In the genomic region with DNA sequence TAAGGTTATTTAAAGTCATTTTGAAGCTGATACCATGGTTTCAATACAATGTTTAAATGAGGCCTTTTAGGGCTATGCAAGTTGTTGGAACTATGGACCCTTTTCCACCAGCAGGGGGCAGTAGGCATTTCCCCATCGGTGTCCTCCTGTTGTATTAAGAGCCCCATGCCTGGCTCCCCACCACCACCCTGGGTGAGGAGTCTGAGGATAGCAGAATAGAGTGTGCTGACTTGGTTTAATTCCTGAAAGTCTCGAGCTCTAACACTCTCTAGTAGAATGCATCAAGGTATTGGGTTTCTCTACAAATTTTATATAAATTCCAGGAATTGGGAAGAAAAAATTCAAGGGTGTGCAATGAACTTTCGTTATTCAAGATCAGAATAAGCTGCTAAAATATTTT, we compare ENCODE assay signal across 8 cellular contexts.
DNase-seq lines count a peak whose midpoint lies in the region; ATAC-seq, FAIRE-seq and TF ChIP-seq lines count a peak whose summit lies in the region.

No MANE protein-coding gene starts in this region.

- ATAC-seq in GM18868 (IDR thresholded peaks at IDR 0.05; ENCODE audit: unreplicated experiment): peak; percentile 96
- ATAC-seq in HG03060 (IDR thresholded peaks at IDR 0.05; ENCODE audit: low read depth, unreplicated experiment): peak; percentile 60
- ATAC-seq in pancreas: peak; percentile 73 to 82 (median 82)

- 15 to 18% methylated on average over 3 of the region's 3 CpGs for WGBS in pancreas, 2 donors

- H3K36me3 ChIP-seq in BJ (ENCODE audit: control insufficient read depth, insufficient read depth, low read length) (no peaks in the 10 kb centered on the region), pancreas (no peaks in the 10 kb centered on the region)

- peaks cover 34 to 43% (median 41%) of the 10 kb centered on the region in 3 donors for H3K4me1 ChIP-seq in pancreas

- no peak overlapping the region for H3K4me3 ChIP-seq in BJ (ENCODE audit: low read depth, low read length)
- H3K4me3 ChIP-seq in pancreas: no peak overlapping the region

- CTCF ChIA-PET in BJ (lab: Yijun Ruan, JAX): interaction anchor here (0.6 to 4.2 kb wide), 14 partner anchors 11 to 253 kb away, joined by 3 to 21 read pairs (median 3); no protein-coding TSS in a partner anchor

- peak; percentile 48 for TF ChIP-seq CTCF in BJ (IDR thresholded peaks at IDR 0.05; ENCODE audit: insufficient read depth, low read depth, low read length)
- TF ChIP-seq CTCF in pancreas (IDR thresholded peaks at IDR 0.05): peak; percentile 35 to 67 (median 60)

- H3K9me3 ChIP-seq in pancreas: no peaks in the 10 kb centered on the region

- H3K27ac ChIP-seq in pancreas: peak overlapping the region; percentile 65 to 85 (median 74)

- H3K27me3 ChIP-seq in BJ (ENCODE audit: control insufficient read depth, insufficient read depth, low read length) (no peaks in the 10 kb centered on the region), pancreas (no peaks in the 10 kb centered on the region)

- FAIRE-seq in pancreas (lab: Jason Lieb, UNC): no peak

- intact Hi-C loops in pancreas (cut with DNase I): loop anchor here in 1 of 3 donors (10.0 kb wide), 1 partner anchor 60 kb away; no protein-coding TSS in a partner anchor

- DNase-seq in BJ (ENCODE audit: low read depth): no peak
- DNase-seq in NOMO-1 treated with dmso at 0.1 percent for 144 hours (lab: John Stamatoyannopoulos, UW; ENCODE audit: unreplicated experiment): peak; percentile 26
- peak; percentile 78 to 79 for DNase-seq in activated T-cell treated with anti-CD3 and anti-CD28 coated beads, Interleukin-2, amount 50 U/mL, for 48 hours
- peak; percentile 68 for DNase-seq in foreskin melanocyte
- DNase-seq in pancreas: peak; percentile 71 to 88 (median 86)
- DNase-seq in SIG-M5 (lab: John Stamatoyannopoulos, UW): no peak

- POLR2A ChIA-PET in BJ (lab: Charles Lee): no interaction called here

Comparison
In these comparisons a context has a peak if more than half of its experiments do, and no peak if none do; other contexts are left out.
1. DNase-seq: peak in NOMO-1 treated with dmso at 0.1 percent for 144 hours (single experiment), activated T-cell treated with anti-CD3 and anti-CD28 coated beads, Interleukin-2, amount 50 U/mL, for 48 hours (2 of 2), foreskin melanocyte (single experiment) and pancreas (6 of 6); none in BJ (single experiment) and SIG-M5 (single experiment).
2. Peak in every context shown above with its lines, with median percentiles within 50 percentile points of each other: ATAC-seq.